In the genomic region with DNA sequence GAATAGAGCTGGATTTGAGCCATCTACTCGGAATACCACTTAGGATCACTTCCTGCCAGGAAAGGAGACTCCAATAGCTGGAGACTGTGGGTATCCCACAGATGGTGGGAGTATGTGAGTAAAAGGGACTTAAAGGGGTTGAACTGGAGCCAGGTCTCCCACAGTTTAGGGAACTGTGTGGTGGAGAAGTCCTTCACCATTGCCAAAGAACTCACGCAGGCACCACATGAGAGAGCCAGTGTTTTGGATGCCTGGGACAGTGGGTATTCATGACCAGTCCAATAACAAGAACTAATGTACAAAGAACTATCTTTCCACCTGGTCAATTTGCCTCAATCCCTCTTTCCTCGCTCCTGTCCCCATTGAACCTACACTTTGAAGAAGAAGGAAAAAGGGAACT, we compare ENCODE assay signal across 18 cellular contexts. TPM values are rescaled to one million over a fixed set of nuclear protein-coding genes. Genes with fewer than 3 reads are reported as not detected.
DNase-seq lines count a peak whose midpoint lies in the region; ATAC-seq lines count a peak whose summit lies in the region.
"Had no signal": no experiment of that assay in that cellular context is flagged by ENCODE, and none has a peak within 500 bp of the region (broad histone marks: within the 10 kb centered on the region; RNA-seq: fewer than 3 reads in every experiment).

No MANE protein-coding gene starts in this region.

- H3K9me3 ChIP-seq in esophagus (ENCODE audit: control insufficient read depth in 2 of 2, insufficient read depth in 1 of 2, low read depth in 1 of 2, low read length in 1 of 2) = no peaks in the 10 kb centered on the region
- H3K9me3 ChIP-seq: A549 had no signal

- H3K36me3 ChIP-seq in esophagus (ENCODE audit: control insufficient read depth in 2 of 2, insufficient read depth in 2 of 2, low read length in 1 of 2) = no peaks in the 10 kb centered on the region

- H3K4me3 ChIP-seq in esophagus (ENCODE audit: low read depth in 1 of 2, low read length in 2 of 2) = no peak overlapping the region
- H3K4me3 ChIP-seq: A549 had no signal

- DNase-seq in Ammon's horn (ENCODE audit: low spot score) (peak; percentile 80), MV-4-11 (lab: John Stamatoyannopoulos, UW) (peak; percentile 42), putamen (ENCODE audit: low spot score) (peak; percentile 39), cortex of kidney (lab: John Stamatoyannopoulos, UW) (no peak), OCI-M2 (lab: John Stamatoyannopoulos, UW; ENCODE audit: unreplicated experiment) (no peak)
- DNase-seq: COR-L47, H7, MM.1S, NCI-H187, NCI-H2107, NCI-H510A treated with DMSO at 0.1 percent for 48 hours, NCI-H82, OCI-M1, SHP77 had no signal

- peaks cover 0 to 3% of the 10 kb centered on the region in 2 donors for H3K4me1 ChIP-seq in esophagus (ENCODE audit: control insufficient read depth in 2 of 2, insufficient read depth in 2 of 2, low read length in 1 of 2)
- H3K4me1 ChIP-seq: A549 had no signal

- peak overlapping the region; percentile 65 to 72 for H3K27ac ChIP-seq in esophagus (ENCODE audit: low read depth in 2 of 2, low read length in 1 of 2)
- H3K27ac ChIP-seq: A549 had no signal

- H3K27me3 ChIP-seq in esophagus (ENCODE audit: control insufficient read depth in 1 of 2, insufficient read depth in 2 of 2, low read length in 2 of 2) = no peaks in the 10 kb centered on the region

- 75 to 77% methylated on average over 3 of the region's 3 CpGs for WGBS in esophagus, 2 donors

- no peak for ATAC-seq in HG02885 (IDR thresholded peaks at IDR 0.05; ENCODE audit: poor library complexity, unreplicated experiment)
- ATAC-seq: A549, SK-N-SH treated with all-trans-retinoic acid at 6 μM for 48 hours had no signal

RNA-seq across cellular contexts. Expression of a gene that starts 24.4 kb away (rescaled TPM):
- 10 to 100 TPM; 28.1 to 37.7 TPM for polyA plus RNA-seq in esophagus

Comparison
In these comparisons a context has a peak if more than half of its experiments do, and no peak if none do; other contexts are left out.
1. DNase-seq: peak in Ammon's horn (single experiment), MV-4-11 (single experiment) and putamen (single experiment); none in cortex of kidney (single experiment) and OCI-M2 (single experiment).